ENCODE assay signal across 1 cellular context in genomic region chr3:71135373-71136088, GRCh38.
TF ChIP-seq lines count a peak whose summit lies in the region.

No MANE protein-coding gene starts in this region.

TF ChIP-seq in K562, 482 proteins besides CTCF, POLR2A, EP300 and RAD21 (continued from another document):
- TF ChIP-seq SAP30 (IDR thresholded peaks at IDR 0.05; ENCODE audit: borderline replicate concordance, insufficient read depth, low read depth, low read length, poor library complexity, severe bottlenecking), result no peak
- no peak for TF ChIP-seq ETV1 (tag; conservative IDR thresholded peaks at IDR 0.05; ENCODE audit: low read depth)
- no peak for TF ChIP-seq OTX1 (CRISPR knock-in tag; IDR thresholded peaks at IDR 0.05)
- no peak for TF ChIP-seq ATF3 (IDR thresholded peaks at IDR 0.05)
- no peak for TF ChIP-seq ATF3 (CRISPR knock-in tag; conservative IDR thresholded peaks at IDR 0.05)
- no peak for TF ChIP-seq MTA3 (IDR thresholded peaks at IDR 0.05; ENCODE audit: borderline replicate concordance)
- TF ChIP-seq NEUROD1 (IDR thresholded peaks at IDR 0.05; ENCODE audit: borderline replicate concordance, low read depth, low read length, partially characterized antibody), result no peak
- TF ChIP-seq CBX2 (IDR thresholded peaks at IDR 0.05; ENCODE audit: insufficient read depth, low read length, poor library complexity, severe bottlenecking), result no peak
- TF ChIP-seq KHSRP (IDR thresholded peaks at IDR 0.05), result no peak
- no peak for TF ChIP-seq TSC22D4 (tag; IDR thresholded peaks at IDR 0.05)
- TF ChIP-seq CHD7 (IDR thresholded peaks at IDR 0.05; ENCODE audit: low read depth, low read length), result no peak
- no peak for TF ChIP-seq ZNF184 (CRISPR knock-in tag; IDR thresholded peaks at IDR 0.05)
- no peak for TF ChIP-seq ZNF639 (CRISPR knock-in tag; conservative IDR thresholded peaks at IDR 0.05 in 1 of 2, IDR thresholded peaks at IDR 0.05 in 1 of 2)
TF ChIP-seq in K562: peak in this region for 0.
